8 cellular contexts compared by ENCODE assay signal in the genomic region with DNA sequence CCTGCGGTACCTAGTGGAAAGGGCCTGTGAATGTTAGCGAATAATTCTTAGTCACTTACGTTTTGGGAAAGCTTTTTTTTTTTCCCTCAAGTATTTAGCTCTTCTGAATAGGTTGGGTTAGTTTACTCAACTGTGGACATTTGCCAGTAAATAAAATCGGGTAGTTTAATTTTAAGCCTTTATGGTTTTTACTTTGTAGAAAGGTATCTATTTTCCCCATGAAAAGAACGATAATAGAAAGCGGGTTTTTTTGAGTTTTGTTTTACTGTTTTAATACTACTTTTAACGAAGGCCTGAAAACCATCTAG. TPM values are rescaled to one million over a fixed set of nuclear protein-coding genes. Genes with fewer than 3 reads are reported as not detected.
DNase-seq lines count a peak whose midpoint lies in the region; ATAC-seq, FAIRE-seq and TF ChIP-seq lines count a peak whose summit lies in the region.

No MANE protein-coding gene starts in this region.

- intact Hi-C loops in left ventricle myocardium inferior (cut with micrococcal nuclease) = no loop called here
- intact Hi-C loops in Right ventricle myocardium superior (cut with DNase I) = no loop called here

- no peak for DNase-seq in left ventricle myocardium inferior
- DNase-seq in Right ventricle myocardium superior = no peak
- DNase-seq in caudate nucleus (lab: John Stamatoyannopoulos, UW) = no peak
- DNase-seq in putamen (ENCODE audit: low spot score) = no peak
- no peak for DNase-seq in AG20443 (ENCODE audit: low spot score)
- DNase-seq in GM12892 (ENCODE audit: insufficient read length) = no peak

- peak overlapping the region; percentile 99 for H3K27ac ChIP-seq in left ventricle myocardium inferior (replicated peaks)
- peak overlapping the region; percentile 96 for H3K27ac ChIP-seq in caudate nucleus (ENCODE audit: low read depth, low read length)
- peak overlapping the region; percentile 92 for H3K27ac ChIP-seq in mucosa of rectum (ENCODE audit: low read depth in 2 of 2, low read length in 2 of 2)

- H3K27me3 ChIP-seq in left ventricle myocardium inferior (ENCODE audit: low read depth) (no peaks in the 10 kb centered on the region), mucosa of rectum (ENCODE audit: control insufficient read depth in 2 of 2, insufficient read depth in 2 of 2, low read length in 2 of 2) (no peaks in the 10 kb centered on the region)

- TF ChIP-seq CTCF in left ventricle myocardium inferior (IDR thresholded peaks at IDR 0.05; ENCODE audit: borderline replicate concordance) = no peak

- no peak for TF ChIP-seq POLR2A in GM12892 (IDR thresholded peaks at IDR 0.05; ENCODE audit: low read depth, low read length)

- peak overlapping the region; percentile 42 to 72 for H3K9ac ChIP-seq in mucosa of rectum (ENCODE audit: low read depth in 1 of 2, low read length in 2 of 2)

- H3K9me3 ChIP-seq in left ventricle myocardium inferior (replicated peaks) (no peaks in the 10 kb centered on the region), mucosa of rectum (ENCODE audit: control insufficient read depth in 2 of 2, low read length in 2 of 2) (no peaks in the 10 kb centered on the region)

- H3K4me3 ChIP-seq in left ventricle myocardium inferior (peak overlapping the region; percentile 100), mucosa of rectum (ENCODE audit: low read length in 2 of 2) (peak overlapping the region; percentile 68 to 71)

- FAIRE-seq in GM12892 (lab: Jason Lieb, UNC) = no peak

- ATAC-seq in Right ventricle myocardium superior (ENCODE audit: poor library complexity) (no peak), GM19463 (IDR thresholded peaks at IDR 0.05; ENCODE audit: unreplicated experiment) (no peak)

- H3K4me1 ChIP-seq in left ventricle myocardium inferior (peaks cover 87% of the 10 kb centered on the region), mucosa of rectum (ENCODE audit: control insufficient read depth in 2 of 2, insufficient read depth in 2 of 2, low read length in 2 of 2) (peaks cover 22 to 33% of the 10 kb centered on the region in 2 donors)

- H3K36me3 ChIP-seq in left ventricle myocardium inferior (no peaks in the 10 kb centered on the region), mucosa of rectum (ENCODE audit: control insufficient read depth in 2 of 2, insufficient read depth in 2 of 2, low read length in 2 of 2) (no peaks in the 10 kb centered on the region)

RNA-seq across cellular contexts. Expression of gene YY1, which starts 1.7 kb away (rescaled TPM):
- 44.7 TPM for total RNA-seq in left ventricle myocardium inferior
- total RNA-seq in Right ventricle myocardium superior = 48.1 TPM
- 56.6 TPM for polyA plus RNA-seq in GM12892 (2012; ENCODE audit: missing spikeins)
